ENCODE assay signal across 27 cellular contexts in genomic region chr6:145744619-145745018, GRCh38.
"Had no signal": no experiment of that assay in that cellular context is flagged by ENCODE, and none has a peak within 500 bp of the region (broad histone marks: within the 10 kb centered on the region; RNA-seq: fewer than 3 reads in every experiment).

No MANE protein-coding gene starts in this region.

- H3K4me3 ChIP-seq: esophagus squamous epithelium, gastroesophageal sphincter, heart left ventricle, left lung, prostate gland, right atrium auricular region, smooth muscle cell, stomach, thyroid gland, vagina had no signal

- H3K9me3 Mint-ChIP-seq: effector memory CD8-positive, alpha-beta T cell; immature natural killer cell; naive thymus-derived CD8-positive, alpha-beta T cell had no signal

- H3K27ac Mint-ChIP-seq: effector memory CD8-positive, alpha-beta T cell; immature natural killer cell; naive thymus-derived CD8-positive, alpha-beta T cell; nephron progenitor cell had no signal

- H3K4me2 ChIP-seq: smooth muscle cell had no signal

- ATAC-seq: effector memory CD8-positive, alpha-beta T cell; gastroesophageal sphincter; heart left ventricle; left lung; naive thymus-derived CD8-positive, alpha-beta T cell; sciatic nerve had no signal

- H3K27ac ChIP-seq: esophagus squamous epithelium, gastroesophageal sphincter, heart left ventricle, left lung, prostate gland, right atrium auricular region, stomach, thyroid gland, vagina had no signal

- H3K27me3 ChIP-seq: gastroesophageal sphincter, heart left ventricle, left lung, right atrium auricular region, stomach, thyroid gland, vagina had no signal

- DNase-seq: cerebellar nuclear complex; cortex of kidney; effector memory CD8-positive, alpha-beta T cell; esophagus squamous epithelium; foreskin fibroblast; heart left ventricle; hippocampal formation; immature natural killer cell; islet precursor cell; left lung; naive thymus-derived CD8-positive, alpha-beta T cell; nephron progenitor cell; nucleus accumbens; stimulated activated CD4-positive, alpha-beta T cell treated with anti-CD3 and anti-CD28 coated beads, Interleukin-12 subunit alpha, Interleukin-12 subunit beta, amount 100 ng/mL, for 4 hours; stimulated activated CD4-positive, alpha-beta T cell treated with anti-CD3 and anti-CD28 coated beads, Interleukin-1b, Interleukin-23, amount 100 ng/mL, for 48 hours; stimulated activated CD4-positive, alpha-beta T cell treated with anti-CD3 and anti-CD28 coated beads, Interleukin-4, amount 100 ng/mL, for 1 hour; stimulated activated CD8-positive, alpha-beta memory T cell treated with anti-CD3 and anti-CD28 coated beads, Interleukin-4, amount 100 ng/mL, for 48 hours; stimulated activated naive CD4-positive, alpha-beta T cell; stomach; thyroid gland; trophoblast cell had no signal

- H3K4me1 ChIP-seq: left lung, prostate gland, right atrium auricular region, thyroid gland, vagina had no signal

- H3K4me1 Mint-ChIP-seq: immature natural killer cell, nephron progenitor cell had no signal

- H3K4me3 Mint-ChIP-seq: effector memory CD8-positive, alpha-beta T cell; immature natural killer cell; naive thymus-derived CD8-positive, alpha-beta T cell; nephron progenitor cell had no signal

- H3K9me3 ChIP-seq: esophagus squamous epithelium, left lung, prostate gland, stomach, thyroid gland, vagina had no signal

- H3K36me3 ChIP-seq: esophagus squamous epithelium, gastroesophageal sphincter, heart left ventricle, left lung, prostate gland, right atrium auricular region, stomach, thyroid gland, vagina had no signal
